ENCODE assay signal across 1 cellular context in genomic region chr6:87407531-87407895, GRCh38.
TF ChIP-seq lines count a peak whose summit lies in the region.

No MANE protein-coding gene starts in this region.

TF ChIP-seq in neural cell, 6 proteins besides CTCF, POLR2A, EP300 and RAD21 (continued from another document):
- no peak for TF ChIP-seq TAF1 (IDR thresholded peaks at IDR 0.05; ENCODE audit: low read depth)
TF ChIP-seq in neural cell: peak in this region for 0.
